Comparison of ENCODE assay signal across 22 cellular contexts in the genomic region with DNA sequence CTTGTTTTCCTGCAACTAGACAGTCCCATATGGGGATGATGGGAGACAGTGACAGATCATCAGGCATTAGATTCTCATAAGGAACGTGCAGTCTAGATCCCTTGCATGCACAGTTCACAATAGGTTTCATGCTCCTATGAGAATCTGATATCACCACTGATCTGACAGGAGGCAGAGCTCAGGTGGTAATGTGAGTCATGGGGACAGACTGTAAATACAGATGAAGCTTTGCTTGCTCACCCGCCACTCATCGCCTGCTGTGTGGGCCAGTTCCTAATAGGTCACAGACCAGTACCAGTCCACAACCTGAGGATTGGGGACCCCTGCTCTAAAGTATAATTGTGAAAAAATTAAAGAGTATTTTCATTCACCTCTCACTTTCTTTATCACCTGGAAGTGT.
"Had no signal": no experiment of that assay in that cellular context is flagged by ENCODE, and none has a peak within 500 bp of the region (broad histone marks: within the 10 kb centered on the region; RNA-seq: fewer than 3 reads in every experiment).

No MANE protein-coding gene starts in this region.

- H3K27me3 ChIP-seq: left lung, pancreas, tibial artery had no signal

- H3K4me3 Mint-ChIP-seq: activated CD8-positive, alpha-beta T cell treated with anti-CD3 and anti-CD28 coated beads, Interleukin-2, amount 10 ng/mL, durations not matched to agents 7 days and 5 days; naive thymus-derived CD4-positive, alpha-beta T cell; stimulated activated memory B cell treated with anti-CD40 and anti-IgM and Interleukin-4, amounts not matched to agents 10 μg/mL and 1 μg/mL and 100 μg/mL, for 72 hours; T-helper 17 cell; WTC11 had no signal

- FAIRE-seq: pancreas, TTC549, urothelium cell line had no signal

- H3K27ac ChIP-seq: coronary artery, left lung, pancreas, tibial artery had no signal

- H3K36me3 Mint-ChIP-seq: activated naive CD4-positive, alpha-beta T cell treated with anti-CD3 and anti-CD28 coated beads, Interleukin-2, amount 50 U/mL, for 72 hours; naive thymus-derived CD4-positive, alpha-beta T cell; stimulated activated memory B cell treated with anti-CD40 and anti-IgM and Interleukin-4, amounts not matched to agents 10 μg/mL and 1 μg/mL and 100 μg/mL, for 72 hours; WTC11 had no signal

- H3K27me3 Mint-ChIP-seq: stimulated activated memory B cell treated with anti-CD40 and anti-IgM and Interleukin-4, amounts not matched to agents 10 μg/mL and 1 μg/mL and 100 μg/mL, for 72 hours had no signal

- H3K4me3 ChIP-seq: coronary artery, left lung, mucosa of descending colon, pancreas, tibial artery had no signal

- H3K9me3 Mint-ChIP-seq: activated naive CD4-positive, alpha-beta T cell treated with anti-CD3 and anti-CD28 coated beads, Interleukin-2, amount 50 U/mL, for 72 hours; naive thymus-derived CD4-positive, alpha-beta T cell; stimulated activated memory B cell treated with anti-CD40 and anti-IgM and Interleukin-4, amounts not matched to agents 10 μg/mL and 1 μg/mL and 100 μg/mL, for 72 hours had no signal

- H3K4me1 Mint-ChIP-seq: stimulated activated memory B cell treated with anti-CD40 and anti-IgM and Interleukin-4, amounts not matched to agents 10 μg/mL and 1 μg/mL and 100 μg/mL, for 72 hours; WTC11 had no signal

- ATAC-seq: activated CD8-positive, alpha-beta T cell treated with anti-CD3 and anti-CD28 coated beads, Interleukin-2, amount 10 ng/mL, durations not matched to agents 7 days and 5 days; activated naive CD4-positive, alpha-beta T cell treated with anti-CD3 and anti-CD28 coated beads, Interleukin-2, amount 50 U/mL, for 72 hours; left lung; mucosa of descending colon; naive thymus-derived CD4-positive, alpha-beta T cell; stimulated activated memory B cell treated with anti-CD40 and anti-IgM and Interleukin-4, amounts not matched to agents 10 μg/mL and 1 μg/mL and 100 μg/mL, for 72 hours; T-helper 17 cell; WTC11 had no signal

- H3K4me1 ChIP-seq: left lung, pancreas, tibial artery had no signal

- H3K9me3 ChIP-seq: left lung, mucosa of descending colon, pancreas, tibial artery had no signal

- H3K27ac Mint-ChIP-seq: activated CD8-positive, alpha-beta T cell treated with anti-CD3 and anti-CD28 coated beads, Interleukin-2, amount 10 ng/mL, durations not matched to agents 7 days and 5 days; activated naive CD4-positive, alpha-beta T cell treated with anti-CD3 and anti-CD28 coated beads, Interleukin-2, amount 50 U/mL, for 72 hours; naive thymus-derived CD4-positive, alpha-beta T cell; stimulated activated memory B cell treated with anti-CD40 and anti-IgM and Interleukin-4, amounts not matched to agents 10 μg/mL and 1 μg/mL and 100 μg/mL, for 72 hours; T-helper 17 cell; WTC11 had no signal

- H3K36me3 ChIP-seq: left lung, pancreas, tibial artery had no signal

- DNase-seq: activated CD4-positive, alpha-beta T cell treated with anti-CD3 and anti-CD28 coated beads for 48 hours; activated CD8-positive, alpha-beta memory T cell treated with anti-CD3 and anti-CD28 coated beads, Interleukin-2, amount 50 U/mL, for 4 hours; activated CD8-positive, alpha-beta T cell treated with anti-CD3 and anti-CD28 coated beads, Interleukin-2, amount 10 ng/mL, durations not matched to agents 7 days and 5 days; activated gamma-delta T cell; activated T-cell treated with anti-CD3 and anti-CD28 coated beads, Interleukin-2, amount 50 U/mL, for 48 hours; amniotic stem cell; central memory CD4-positive, alpha-beta T cell; foreskin melanocyte; islet precursor cell; left lung; mucosa of descending colon; naive thymus-derived CD4-positive, alpha-beta T cell; pancreas; stimulated activated CD4-positive, alpha-beta T cell treated with anti-CD3 and anti-CD28 coated beads, Interleukin-2, amount 100 ng/mL, for 48 hours; T-helper 17 cell; tibial artery had no signal
